ENCODE assay signal across 9 cellular contexts in the genomic region with DNA sequence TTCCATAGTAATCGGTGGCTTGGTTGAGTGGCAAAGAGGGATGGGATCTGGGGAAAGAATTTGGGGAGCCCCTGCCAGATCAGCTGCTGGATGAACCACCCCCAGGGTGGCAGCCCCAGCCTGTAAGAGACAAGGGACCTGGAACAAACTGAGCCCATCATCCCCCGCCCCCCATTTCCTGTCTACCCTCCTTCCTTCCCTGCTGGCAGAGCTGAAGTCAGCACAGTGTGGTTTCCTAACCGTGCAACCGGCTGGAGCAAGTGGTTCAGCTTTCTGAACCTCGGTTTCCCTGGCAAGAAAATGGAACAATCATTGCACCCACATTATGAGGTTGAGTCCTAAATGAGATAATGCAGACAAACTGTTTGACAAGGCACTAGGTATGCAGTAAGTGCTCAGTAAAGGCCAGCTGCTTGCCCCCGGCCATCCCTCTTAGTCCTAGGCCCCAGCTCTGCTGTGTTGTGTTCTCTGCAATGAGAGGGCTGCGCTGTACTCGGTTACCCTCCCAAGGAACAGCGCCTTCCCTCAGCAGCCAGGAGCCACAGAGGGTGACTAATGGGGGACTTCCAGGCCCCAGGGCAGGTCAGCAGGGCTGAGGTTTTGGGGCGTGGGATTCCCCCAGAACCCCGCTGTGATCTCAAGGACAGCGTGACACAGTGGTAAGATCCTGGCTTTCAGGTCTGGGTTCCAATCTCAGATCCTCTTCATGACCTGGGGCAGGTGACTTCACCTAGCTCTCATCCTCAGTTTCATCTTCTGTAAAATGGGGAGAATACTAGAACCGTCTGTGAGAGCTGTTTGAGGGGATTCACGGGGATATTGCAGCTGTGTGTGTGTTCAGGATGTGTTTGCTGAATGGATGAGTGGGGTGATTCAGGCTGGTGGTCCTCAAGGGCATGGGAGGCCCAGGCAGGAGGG. TPM values are rescaled to one million over a fixed set of nuclear protein-coding genes. Genes with fewer than 3 reads are reported as not detected.
A peak's percentile ranks its signal among the peaks of the same experiment; 100 is the strongest.
DNase-seq lines count a peak whose midpoint lies in the region; ATAC-seq lines count a peak whose summit lies in the region.
"Had no signal": no experiment of that assay in that cellular context is flagged by ENCODE, and none has a peak within 500 bp of the region (broad histone marks: within the 10 kb centered on the region; RNA-seq: fewer than 3 reads in every experiment).

No MANE protein-coding gene starts in this region.

- 64% methylated on average over 14 of the region's 14 CpGs for WGBS in thymus

- peaks cover 21% of the 10 kb centered on the region for H3K4me1 ChIP-seq in thymus (ENCODE audit: control insufficient read depth, insufficient read depth, low read length)

- peak; percentile 81 for ATAC-seq in GM21717 (IDR thresholded peaks at IDR 0.05; ENCODE audit: unreplicated experiment)

- H3K27me3 Mint-ChIP-seq in activated T-cell treated with anti-CD3 and anti-CD28 coated beads, Interleukin-2, amount 50 U/mL, for 24 hours: no peaks in the 10 kb centered on the region

- DNase-seq in ELR (ENCODE audit: low read depth) (peak; percentile 86), MG63 (peak; percentile 49), medulla oblongata (ENCODE audit: extremely low spot score) (peak; percentile 55), DMS 273 treated with DMSO at 0.1 percent for 48 hours (lab: John Stamatoyannopoulos, UW) (no peak), amniotic stem cell (lab: John Stamatoyannopoulos, UW) (no peak)
- DNase-seq in activated T-cell treated with anti-CD3 and anti-CD28 coated beads, Interleukin-2, amount 50 U/mL, for 24 hours: peak; percentile 83

- H3K36me3 Mint-ChIP-seq in activated T-cell treated with anti-CD3 and anti-CD28 coated beads, Interleukin-2, amount 50 U/mL, for 24 hours (ENCODE audit: low read depth): peaks cover 28% of the 10 kb centered on the region

- no peaks in the 10 kb centered on the region for H3K27me3 ChIP-seq in MG63
- H3K27me3 ChIP-seq in thymus (ENCODE audit: control insufficient read depth, insufficient read depth): no peaks in the 10 kb centered on the region
- H3K27me3 ChIP-seq: heart right ventricle had no signal

- H3K9me3 ChIP-seq in MG63 (0 out of 2 replicates have a peak, but pooled peaks cover 4% of the 10 kb centered on the region), thymus (ENCODE audit: control insufficient read depth) (no peaks in the 10 kb centered on the region)

- H3K36me3 ChIP-seq in MG63: no peaks in the 10 kb centered on the region
- H3K36me3 ChIP-seq in thymus (ENCODE audit: control insufficient read depth, insufficient read depth): peaks cover 3% of the 10 kb centered on the region

- H3K4me3 ChIP-seq in MG63 (no peak overlapping the region), thymus (ENCODE audit: low read length) (no peak overlapping the region)
- H3K4me3 ChIP-seq: heart right ventricle had no signal

- H3K4me3 Mint-ChIP-seq in activated T-cell treated with anti-CD3 and anti-CD28 coated beads, Interleukin-2, amount 50 U/mL, for 24 hours: peak overlapping the region; percentile 51

- H3K27ac ChIP-seq in thymus (ENCODE audit: low read depth): peak overlapping the region; percentile 85

- peaks cover 52% of the 10 kb centered on the region for H3K4me1 Mint-ChIP-seq in activated T-cell treated with anti-CD3 and anti-CD28 coated beads, Interleukin-2, amount 50 U/mL, for 24 hours (ENCODE audit: low read depth)

- peak overlapping the region; percentile 97 for H3K27ac Mint-ChIP-seq in activated T-cell treated with anti-CD3 and anti-CD28 coated beads, Interleukin-2, amount 50 U/mL, for 24 hours

- peaks cover 12% of the 10 kb centered on the region for H3K9me3 Mint-ChIP-seq in activated T-cell treated with anti-CD3 and anti-CD28 coated beads, Interleukin-2, amount 50 U/mL, for 24 hours

RNA-seq across cellular contexts. Expression of a gene that starts 16.5 kb away (rescaled TPM):
- 0.39 and 2.5 TPM in 2 replicates for total RNA-seq in MG63 (2014; rRNA removed; shearing (Covaris generic); ENCODE audit: low replicate concordance)
- polyA plus RNA-seq in thymus: 28.0 TPM

RNA-seq across cellular contexts. Expression of a gene that starts 19.3 kb away (rescaled TPM):
- total RNA-seq in MG63 (2014; rRNA removed; shearing (Covaris generic); ENCODE audit: low replicate concordance): 24.2 and 31.2 TPM in 2 replicates
- 4.0 TPM for polyA plus RNA-seq in thymus

RNA-seq across cellular contexts. Expression of a gene that starts 54.8 kb away (rescaled TPM):
- 130 and 156 TPM in 2 replicates for total RNA-seq in MG63 (2014; rRNA removed; shearing (Covaris generic); ENCODE audit: low replicate concordance)
- 248 TPM for polyA plus RNA-seq in thymus

RNA-seq across cellular contexts. Expression of a gene that starts 56.2 kb away (rescaled TPM):
- total RNA-seq in MG63 (2014; rRNA removed; shearing (Covaris generic); ENCODE audit: low replicate concordance): 27.6 and 62.9 TPM in 2 replicates
- polyA plus RNA-seq in thymus: 21.0 TPM

Comparison
In these comparisons a context has a peak if more than half of its experiments do, and no peak if none do; other contexts are left out.
1. DNase-seq: peak in ELR (single experiment), MG63 (single experiment), activated T-cell treated with anti-CD3 and anti-CD28 coated beads, Interleukin-2, amount 50 U/mL, for 24 hours (single experiment) and medulla oblongata (single experiment); none in DMS 273 treated with DMSO at 0.1 percent for 48 hours (single experiment) and amniotic stem cell (single experiment).